In genomic region chr19:48810151-48810550, GRCh38 we compare ENCODE assay signal across 8 cellular contexts. TPM values are rescaled to one million over a fixed set of nuclear protein-coding genes. Genes with fewer than 3 reads are reported as not detected.
DNase-seq lines count a peak whose midpoint lies in the region; ATAC-seq and TF ChIP-seq lines count a peak whose summit lies in the region.

No MANE protein-coding gene starts in this region.

- H3K4me3 ChIP-seq in BJ (ENCODE audit: low read depth, low read length), result peak overlapping the region; percentile 80
- peak overlapping the region; percentile 69 for H3K4me3 ChIP-seq in naive thymus-derived CD4-positive, alpha-beta T cell (ENCODE audit: low read length)

- peak overlapping the region; percentile 72 to 94 (median 90) for H3K4me3 Mint-ChIP-seq in IgD-negative memory B cell
- H3K4me3 Mint-ChIP-seq in central memory CD8-positive, alpha-beta T cell, result peak overlapping the region; percentile 81
- H3K4me3 Mint-ChIP-seq in naive thymus-derived CD4-positive, alpha-beta T cell, result peak overlapping the region; percentile 79 to 92 (median 84)

- H3K27ac ChIP-seq in naive thymus-derived CD4-positive, alpha-beta T cell (ENCODE audit: low read depth, low read length), result peak overlapping the region; percentile 59

- peak overlapping the region; percentile 20 to 79 (median 43) for H3K27ac Mint-ChIP-seq in IgD-negative memory B cell
- H3K27ac Mint-ChIP-seq in central memory CD8-positive, alpha-beta T cell (ENCODE audit: low read depth), result peak overlapping the region; percentile 83
- peak overlapping the region; percentile 44 to 79 (median 58) for H3K27ac Mint-ChIP-seq in naive thymus-derived CD4-positive, alpha-beta T cell

- H3K36me3 Mint-ChIP-seq in IgD-negative memory B cell, result peaks cover 6% of the 10 kb centered on the region
- H3K36me3 Mint-ChIP-seq in central memory CD8-positive, alpha-beta T cell (ENCODE audit: insufficient read depth), result peaks cover 2% of the 10 kb centered on the region
- H3K36me3 Mint-ChIP-seq in naive thymus-derived CD4-positive, alpha-beta T cell, result peaks cover 0 to 6% (median 0%) of the 10 kb centered on the region in 5 donors

- no peaks in the 10 kb centered on the region for H3K27me3 ChIP-seq in BJ (ENCODE audit: control insufficient read depth, insufficient read depth, low read length)
- no peaks in the 10 kb centered on the region for H3K27me3 ChIP-seq in naive thymus-derived CD4-positive, alpha-beta T cell (ENCODE audit: control insufficient read depth in 2 of 2, insufficient read depth in 2 of 2, low read length in 2 of 2)

- 0 out of 2 replicates have a peak, but pooled peaks cover 4% of the 10 kb centered on the region for H3K36me3 ChIP-seq in BJ (ENCODE audit: control insufficient read depth, insufficient read depth, low read length)
- peaks cover 0 to 9% (median 0%) of the 10 kb centered on the region in 3 experiments for H3K36me3 ChIP-seq in naive thymus-derived CD4-positive, alpha-beta T cell (ENCODE audit: control insufficient read depth in 2 of 3, insufficient read depth in 3 of 3, low read length in 3 of 3)

- H3K9me3 Mint-ChIP-seq in IgD-negative memory B cell, result no peaks in the 10 kb centered on the region
- no peaks in the 10 kb centered on the region for H3K9me3 Mint-ChIP-seq in central memory CD8-positive, alpha-beta T cell
- no peaks in the 10 kb centered on the region for H3K9me3 Mint-ChIP-seq in naive thymus-derived CD4-positive, alpha-beta T cell

- H3K4me1 ChIP-seq in naive thymus-derived CD4-positive, alpha-beta T cell (ENCODE audit: control insufficient read depth in 2 of 2, insufficient read depth in 2 of 2, low read length in 2 of 2), result peaks cover 10% of the 10 kb centered on the region in 2 donors

- DNase-seq in BJ (ENCODE audit: low read depth), result no peak
- DNase-seq in central memory CD8-positive, alpha-beta T cell (ENCODE audit: low spot score in 2 of 2), result no peak
- no peak for DNase-seq in naive thymus-derived CD4-positive, alpha-beta T cell
- DNase-seq in NCI-H82 (lab: John Stamatoyannopoulos, UW), result no peak

- intact Hi-C loops in naive thymus-derived CD4-positive, alpha-beta T cell (cut with micrococcal nuclease), result loop anchor here (2.0 kb wide), 3 partner anchors 15 to 71 kb away; no protein-coding TSS in a partner anchor

- CTCF ChIA-PET in BJ (lab: Yijun Ruan, JAX), result interaction anchor here (0.8 to 4.1 kb wide), 5 partner anchors 13 to 32 kb away, joined by 3 to 24 read pairs (median 6); partner anchors contain the start of gene HSD17B14
- CTCF ChIA-PET in naive thymus-derived CD4-positive, alpha-beta T cell (lab: Charles Lee), result interaction anchor here (1.4 to 1.9 kb wide), 2 partner anchors 15 to 166 kb away, joined by 3 to 10 read pairs; no protein-coding TSS in a partner anchor

- H3K27me3 Mint-ChIP-seq in IgD-negative memory B cell, result no peaks in the 10 kb centered on the region
- H3K27me3 Mint-ChIP-seq in central memory CD8-positive, alpha-beta T cell, result no peaks in the 10 kb centered on the region
- no peaks in the 10 kb centered on the region for H3K27me3 Mint-ChIP-seq in naive thymus-derived CD4-positive, alpha-beta T cell

- no peak for TF ChIP-seq CTCF in BJ (IDR thresholded peaks at IDR 0.05; ENCODE audit: insufficient read depth, low read depth, low read length)

- H3K9me3 ChIP-seq in naive thymus-derived CD4-positive, alpha-beta T cell (ENCODE audit: control insufficient read depth in 2 of 3, low read length in 3 of 3), result no peaks in the 10 kb centered on the region

- ATAC-seq in central memory CD8-positive, alpha-beta T cell (replicated peaks; ENCODE audit: extremely low read depth, poor library complexity, severe bottlenecking), result no peak
- no peak for ATAC-seq in naive thymus-derived CD4-positive, alpha-beta T cell
- ATAC-seq in HG02763 (IDR thresholded peaks at IDR 0.05; ENCODE audit: unreplicated experiment), result no peak
- no peak for ATAC-seq in HG02610 (IDR thresholded peaks at IDR 0.05; ENCODE audit: unreplicated experiment)
- ATAC-seq in GM21717 (IDR thresholded peaks at IDR 0.05; ENCODE audit: unreplicated experiment), result no peak

- H3K4me1 Mint-ChIP-seq in IgD-negative memory B cell, result peaks cover 19 to 22% (median 20%) of the 10 kb centered on the region in 3 donors
- H3K4me1 Mint-ChIP-seq in central memory CD8-positive, alpha-beta T cell, result peaks cover 33% of the 10 kb centered on the region
- H3K4me1 Mint-ChIP-seq in naive thymus-derived CD4-positive, alpha-beta T cell, result peaks cover 16 to 40% (median 34%) of the 10 kb centered on the region in 7 donors

- POLR2A ChIA-PET in BJ (lab: Charles Lee), result no interaction called here
- POLR2A ChIA-PET in naive thymus-derived CD4-positive, alpha-beta T cell (lab: Charles Lee), result interaction anchor here (0.5 to 1.6 kb wide), 5 partner anchors 9 to 235 kb away, joined by 3 to 6 read pairs (median 3); partner anchors contain the start of gene RUVBL2

RNA-seq across cellular contexts. Expression of gene BCAT2, which starts 0.7 kb away (rescaled TPM):
- polyA plus RNA-seq in BJ (2011; rRNA removed), result 32.1 and 52.2 TPM in 2 replicates
- 20.1 and 33.5 TPM in 2 replicates for polyA minus RNA-seq in BJ (2011; rRNA and poly(A)+ RNA removed)
- polyA plus RNA-seq in IgD-negative memory B cell, result 31.8 TPM
- 10 to 100 TPM; 16.7 to 53.1 (median 22.5) TPM for total RNA-seq in naive thymus-derived CD4-positive, alpha-beta T cell
- polyA plus RNA-seq in naive thymus-derived CD4-positive, alpha-beta T cell, result 10 to 100 TPM; 25.5 to 30.9 TPM

RNA-seq across cellular contexts. Expression of gene HSD17B14, which starts 26.1 kb away (rescaled TPM):
- polyA plus RNA-seq in BJ (2011; rRNA removed), result 7.4 and 7.6 TPM in 2 replicates
- 1.1 and 3.5 TPM in 2 replicates for polyA minus RNA-seq in BJ (2011; rRNA and poly(A)+ RNA removed)
- polyA plus RNA-seq in IgD-negative memory B cell, result 1.2 TPM
- 1 to 10 TPM in 2 of 5 experiments, under 1 TPM in 2, not detected in 1; 0.38 to 2.9 (median 1.2) TPM for total RNA-seq in naive thymus-derived CD4-positive, alpha-beta T cell
- polyA plus RNA-seq in naive thymus-derived CD4-positive, alpha-beta T cell, result 1 to 10 TPM in 1 of 2 donors, under 1 TPM in 1; 0.66 to 1.7 TPM

RNA-seq across cellular contexts. Expression of gene FGF21, which starts 54.8 kb away (rescaled TPM):
- not detected in 2 replicates for polyA plus RNA-seq in BJ (2011; rRNA removed)
- not detected in 2 replicates for polyA minus RNA-seq in BJ (2011; rRNA and poly(A)+ RNA removed)
- not detected for polyA plus RNA-seq in IgD-negative memory B cell
- total RNA-seq in naive thymus-derived CD4-positive, alpha-beta T cell, result not detected
- polyA plus RNA-seq in naive thymus-derived CD4-positive, alpha-beta T cell, result not detected

RNA-seq across cellular contexts. Expression of gene FUT1, which starts 57.7 kb away (rescaled TPM):
- 0.32 and 0.37 TPM in 2 replicates for polyA plus RNA-seq in BJ (2011; rRNA removed)
- 0.43 and 0.46 TPM in 2 replicates for polyA minus RNA-seq in BJ (2011; rRNA and poly(A)+ RNA removed)
- polyA plus RNA-seq in IgD-negative memory B cell, result not detected
- total RNA-seq in naive thymus-derived CD4-positive, alpha-beta T cell, result under 1 TPM in 1 of 5 experiments, not detected in 4; 0.17 TPM
- not detected for polyA plus RNA-seq in naive thymus-derived CD4-positive, alpha-beta T cell

RNA-seq across cellular contexts. Expression of gene PLEKHA4, which starts 58.3 kb away (rescaled TPM):
- polyA plus RNA-seq in BJ (2011; rRNA removed) (3.3 and 5.4 TPM in 2 replicates), IgD-negative memory B cell (3.2 TPM)
- 4.7 and 5.2 TPM in 2 replicates for polyA minus RNA-seq in BJ (2011; rRNA and poly(A)+ RNA removed)
- total RNA-seq in naive thymus-derived CD4-positive, alpha-beta T cell, result 1 to 10 TPM; 2.1 to 7.4 (median 4.0) TPM
- polyA plus RNA-seq in naive thymus-derived CD4-positive, alpha-beta T cell, result 1 to 10 TPM; 2.6 to 5.6 TPM
